ENCODE assay signal across 2 cellular contexts in genomic region chr3:49351521-49352011, GRCh38.
A peak's percentile ranks its signal among the peaks of the same experiment; 100 is the strongest.
TF ChIP-seq lines count a peak whose summit lies in the region.

No MANE protein-coding gene starts in this region.

TF ChIP-seq in K562, 482 proteins besides CTCF, POLR2A, EP300 and RAD21 (continues in another document):
- TF ChIP-seq U2AF2 (optimal IDR thresholded peaks at IDR 0.05; ENCODE audit: low read depth, low read length) (no peak), NR2F6 (CRISPR knock-in tag; IDR thresholded peaks at IDR 0.05) (no peak), KAT7 (CRISPR knock-in tag; IDR thresholded peaks at IDR 0.05; ENCODE audit: borderline replicate concordance) (no peak), KDM2B (CRISPR knock-in tag; IDR thresholded peaks at IDR 0.05) (no peak), SPI1 (IDR thresholded peaks at IDR 0.05; ENCODE audit: borderline replicate concordance, low read depth, low read length) (0 out of 2 replicates have a peak, but pooled peaks have one; percentile 31), RBM17 (IDR thresholded peaks at IDR 0.05; ENCODE audit: borderline replicate concordance, low read depth, low read length) (no peak), ZNF445 (CRISPR knock-in tag; IDR thresholded peaks at IDR 0.05; ENCODE audit: low read depth) (no peak), POU5F1 (IDR thresholded peaks at IDR 0.05; ENCODE audit: borderline replicate concordance, low read depth, low read length, partially characterized antibody) (no peak), ETS2 (tag; IDR thresholded peaks at IDR 0.05; ENCODE audit: borderline replicate concordance, poor library complexity, severe bottlenecking) (no peak), HBP1 (CRISPR knock-in tag; IDR thresholded peaks at IDR 0.05) (no peak), CEBPB (tag; IDR thresholded peaks at IDR 0.05) (peak; percentile 79), ZBED1 (IDR thresholded peaks at IDR 0.05) (no peak), ZNF507 (tag; conservative IDR thresholded peaks at IDR 0.05) (no peak), CEBPG (CRISPR knock-in tag; IDR thresholded peaks at IDR 0.05) (0 out of 2 replicates have a peak, but pooled peaks have one; percentile 19), CEBPG (tag; conservative IDR thresholded peaks at IDR 0.05 in 1 of 2, IDR thresholded peaks at IDR 0.05 in 1 of 2) (peak in 1 of 2 experiments; percentile 38; a peak in 1 of 4 replicates), ZNF384 (IDR thresholded peaks at IDR 0.05; ENCODE audit: low read depth, low read length) (0 out of 2 replicates have a peak, but pooled peaks have one; percentile 21)
- TF ChIP-seq, protein P1, sequence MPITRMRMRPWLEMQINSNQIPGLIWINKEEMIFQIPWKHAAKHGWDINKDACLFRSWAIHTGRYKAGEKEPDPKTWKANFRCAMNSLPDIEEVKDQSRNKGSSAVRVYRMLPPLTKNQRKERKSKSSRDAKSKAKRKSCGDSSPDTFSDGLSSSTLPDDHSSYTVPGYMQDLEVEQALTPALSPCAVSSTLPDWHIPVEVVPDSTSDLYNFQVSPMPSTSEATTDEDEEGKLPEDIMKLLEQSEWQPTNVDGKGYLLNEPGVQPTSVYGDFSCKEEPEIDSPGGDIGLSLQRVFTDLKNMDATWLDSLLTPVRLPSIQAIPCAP (CRISPR knock-in tag; IDR thresholded peaks at IDR 0.05; ENCODE audit: borderline replicate concordance), result no peak
- TF ChIP-seq, protein P2, sequence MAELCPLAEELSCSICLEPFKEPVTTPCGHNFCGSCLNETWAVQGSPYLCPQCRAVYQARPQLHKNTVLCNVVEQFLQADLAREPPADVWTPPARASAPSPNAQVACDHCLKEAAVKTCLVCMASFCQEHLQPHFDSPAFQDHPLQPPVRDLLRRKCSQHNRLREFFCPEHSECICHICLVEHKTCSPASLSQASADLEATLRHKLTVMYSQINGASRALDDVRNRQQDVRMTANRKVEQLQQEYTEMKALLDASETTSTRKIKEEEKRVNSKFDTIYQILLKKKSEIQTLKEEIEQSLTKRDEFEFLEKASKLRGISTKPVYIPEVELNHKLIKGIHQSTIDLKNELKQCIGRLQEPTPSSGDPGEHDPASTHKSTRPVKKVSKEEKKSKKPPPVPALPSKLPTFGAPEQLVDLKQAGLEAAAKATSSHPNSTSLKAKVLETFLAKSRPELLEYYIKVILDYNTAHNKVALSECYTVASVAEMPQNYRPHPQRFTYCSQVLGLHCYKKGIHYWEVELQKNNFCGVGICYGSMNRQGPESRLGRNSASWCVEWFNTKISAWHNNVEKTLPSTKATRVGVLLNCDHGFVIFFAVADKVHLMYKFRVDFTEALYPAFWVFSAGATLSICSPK (IDR thresholded peaks at IDR 0.05; ENCODE audit: borderline replicate concordance), result no peak
- TF ChIP-seq, protein P3, sequence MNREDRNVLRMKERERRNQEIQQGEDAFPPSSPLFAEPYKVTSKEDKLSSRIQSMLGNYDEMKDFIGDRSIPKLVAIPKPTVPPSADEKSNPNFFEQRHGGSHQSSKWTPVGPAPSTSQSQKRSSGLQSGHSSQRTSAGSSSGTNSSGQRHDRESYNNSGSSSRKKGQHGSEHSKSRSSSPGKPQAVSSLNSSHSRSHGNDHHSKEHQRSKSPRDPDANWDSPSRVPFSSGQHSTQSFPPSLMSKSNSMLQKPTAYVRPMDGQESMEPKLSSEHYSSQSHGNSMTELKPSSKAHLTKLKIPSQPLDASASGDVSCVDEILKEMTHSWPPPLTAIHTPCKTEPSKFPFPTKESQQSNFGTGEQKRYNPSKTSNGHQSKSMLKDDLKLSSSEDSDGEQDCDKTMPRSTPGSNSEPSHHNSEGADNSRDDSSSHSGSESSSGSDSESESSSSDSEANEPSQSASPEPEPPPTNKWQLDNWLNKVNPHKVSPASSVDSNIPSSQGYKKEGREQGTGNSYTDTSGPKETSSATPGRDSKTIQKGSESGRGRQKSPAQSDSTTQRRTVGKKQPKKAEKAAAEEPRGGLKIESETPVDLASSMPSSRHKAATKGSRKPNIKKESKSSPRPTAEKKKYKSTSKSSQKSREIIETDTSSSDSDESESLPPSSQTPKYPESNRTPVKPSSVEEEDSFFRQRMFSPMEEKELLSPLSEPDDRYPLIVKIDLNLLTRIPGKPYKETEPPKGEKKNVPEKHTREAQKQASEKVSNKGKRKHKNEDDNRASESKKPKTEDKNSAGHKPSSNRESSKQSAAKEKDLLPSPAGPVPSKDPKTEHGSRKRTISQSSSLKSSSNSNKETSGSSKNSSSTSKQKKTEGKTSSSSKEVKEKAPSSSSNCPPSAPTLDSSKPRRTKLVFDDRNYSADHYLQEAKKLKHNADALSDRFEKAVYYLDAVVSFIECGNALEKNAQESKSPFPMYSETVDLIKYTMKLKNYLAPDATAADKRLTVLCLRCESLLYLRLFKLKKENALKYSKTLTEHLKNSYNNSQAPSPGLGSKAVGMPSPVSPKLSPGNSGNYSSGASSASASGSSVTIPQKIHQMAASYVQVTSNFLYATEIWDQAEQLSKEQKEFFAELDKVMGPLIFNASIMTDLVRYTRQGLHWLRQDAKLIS (CRISPR knock-in tag; IDR thresholded peaks at IDR 0.05), result no peak

TF ChIP-seq in liver, 16 proteins besides CTCF, POLR2A, EP300 and RAD21:
- TF ChIP-seq YY1 (IDR thresholded peaks at IDR 0.05) (peak; percentile 44), TAF1 (conservative IDR thresholded peaks at IDR 0.05) (no peak), SP1 (IDR thresholded peaks at IDR 0.05) (peak; percentile 63), GABPA (IDR thresholded peaks at IDR 0.05 in 1 of 2, conservative IDR thresholded peaks at IDR 0.05 in 1 of 2) (no peak), RXRA (IDR thresholded peaks at IDR 0.05) (no peak), HNF4A (conservative IDR thresholded peaks at IDR 0.05) (no peak), NR2F2 (IDR thresholded peaks at IDR 0.05) (no peak), ZBTB33 (IDR thresholded peaks at IDR 0.05) (no peak), REST (IDR thresholded peaks at IDR 0.05) (no peak), FOXA1 (IDR thresholded peaks at IDR 0.05) (no peak), JUND (IDR thresholded peaks at IDR 0.05) (peak in 1 of 2 donors; percentile 66), EGR1 (IDR thresholded peaks at IDR 0.05; ENCODE audit: low read depth in 2 of 2) (no peak), HNF4G (IDR thresholded peaks at IDR 0.05) (no peak), FOXA2 (IDR thresholded peaks at IDR 0.05) (no peak)
- TF ChIP-seq, protein P4, sequence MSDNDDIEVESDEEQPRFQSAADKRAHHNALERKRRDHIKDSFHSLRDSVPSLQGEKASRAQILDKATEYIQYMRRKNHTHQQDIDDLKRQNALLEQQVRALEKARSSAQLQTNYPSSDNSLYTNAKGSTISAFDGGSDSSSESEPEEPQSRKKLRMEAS (IDR thresholded peaks at IDR 0.05), result no peak
- TF ChIP-seq, protein P5, sequence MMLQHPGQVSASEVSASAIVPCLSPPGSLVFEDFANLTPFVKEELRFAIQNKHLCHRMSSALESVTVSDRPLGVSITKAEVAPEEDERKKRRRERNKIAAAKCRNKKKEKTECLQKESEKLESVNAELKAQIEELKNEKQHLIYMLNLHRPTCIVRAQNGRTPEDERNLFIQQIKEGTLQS (IDR thresholded peaks at IDR 0.05), result no peak
